ENCODE assay signal across 10 cellular contexts in the genomic region with DNA sequence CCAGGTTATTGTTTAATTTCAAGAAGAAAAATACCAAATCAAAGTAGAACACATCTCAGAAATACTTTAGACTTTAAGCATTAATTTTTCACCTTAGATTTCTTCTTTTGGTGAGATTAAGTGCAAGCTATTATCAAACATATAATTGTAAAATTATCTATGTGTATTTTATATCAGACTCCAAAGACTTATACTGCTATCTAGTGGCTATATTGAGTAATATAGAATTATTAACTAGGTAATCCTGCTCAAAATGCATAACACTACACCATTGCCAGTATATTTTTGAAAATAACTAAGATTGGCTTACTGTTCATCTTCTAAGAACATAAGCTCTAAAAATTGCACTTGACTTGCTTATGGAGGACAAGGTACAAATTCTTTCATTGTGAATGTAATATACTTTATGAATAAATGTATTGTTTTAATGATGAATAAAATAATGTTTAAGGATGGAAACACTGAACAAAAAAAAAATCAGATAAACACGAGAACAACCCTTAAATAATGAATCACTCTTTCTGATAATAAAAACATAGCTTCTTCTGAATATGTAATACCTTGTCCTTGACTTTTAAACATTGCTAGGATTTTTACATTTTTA.
A peak's percentile ranks its signal among the peaks of the same experiment; 100 is the strongest.
DNase-seq lines count a peak whose midpoint lies in the region; ATAC-seq and TF ChIP-seq lines count a peak whose summit lies in the region.
"Had no signal": no experiment of that assay in that cellular context is flagged by ENCODE, and none has a peak within 500 bp of the region (broad histone marks: within the 10 kb centered on the region; RNA-seq: fewer than 3 reads in every experiment).

No MANE protein-coding gene starts in this region.

- H3K23ac ChIP-seq in IMR-90 (ENCODE audit: low read depth, low read length) = no peak overlapping the region

- no peak overlapping the region for H3K4me3 ChIP-seq in IMR-90 (ENCODE audit: insufficient read depth, low read depth, low read length)
- H3K4me3 ChIP-seq in liver (ENCODE audit: low read depth in 1 of 3, low read length in 3 of 3) = no peak overlapping the region

- H4K20me1 ChIP-seq in IMR-90 (ENCODE audit: insufficient read depth, low read length) = no peaks in the 10 kb centered on the region

- no peak overlapping the region for H3K4me2 ChIP-seq in IMR-90 (ENCODE audit: low read depth, low read length)

- TF ChIP-seq RAD21 in IMR-90 (IDR thresholded peaks at IDR 0.05; ENCODE audit: low read length) (peak; percentile 69), liver (IDR thresholded peaks at IDR 0.05) (peak; percentile 15 to 34)

- H3K4ac ChIP-seq in IMR-90 (ENCODE audit: low read depth, low read length) = no peak overlapping the region

- no peak overlapping the region for H2BK15ac ChIP-seq in IMR-90 (ENCODE audit: low read depth, low read length)

- POLR2A ChIA-PET in IMR-90 (lab: Charles Lee; ENCODE audit: unreplicated experiment) = interaction anchor here (0.6 kb wide), 1 partner anchor 592 kb away, joined by 3 read pairs; no protein-coding TSS in a partner anchor

- H2AFZ ChIP-seq in IMR-90 (replicated peaks; ENCODE audit: low read length, poor library complexity) = no peak overlapping the region

- no peaks in the 10 kb centered on the region for H3K27me3 ChIP-seq in IMR-90 (ENCODE audit: control insufficient read depth, insufficient read depth, low read length)
- no peaks in the 10 kb centered on the region for H3K27me3 ChIP-seq in liver (ENCODE audit: control insufficient read depth in 4 of 4, insufficient read depth in 4 of 4, low read length in 3 of 4)

- in situ Hi-C loops in IMR-90 (cut with MboI; ENCODE audit: low sequenced_read_pairs) = loop anchor here (5.0 to 25.0 kb wide), 4 partner anchors 586 to 1543 kb away; a partner anchor contains a TSS
- in situ Hi-C loops in SK-MEL-5 (cut with HindIII; ENCODE audit: low pct_unique_long_range_greater_than_20kb, low sequenced_read_pairs) = no loop called here

- H3K27ac ChIP-seq in IMR-90 (ENCODE audit: insufficient read depth, low read length) (no peak overlapping the region), liver (ENCODE audit: low read depth in 1 of 2, low read length in 2 of 2) (no peak overlapping the region)

- BruUV-seq in IMR-90 (replicated peaks; lab: Mats Ljungman, UMichigan) = no TSS peak

- H3K4me1 ChIP-seq in IMR-90 (ENCODE audit: control insufficient read depth, insufficient read depth, low read length) (no peaks in the 10 kb centered on the region), liver (ENCODE audit: control insufficient read depth in 4 of 4, insufficient read depth in 4 of 4, low read length in 3 of 4) (no peaks in the 10 kb centered on the region)

- H4K8ac ChIP-seq in IMR-90 (ENCODE audit: low read depth in 2 of 2, low read length in 2 of 2) = no peak overlapping the region; a peak in 1 of 4 replicates

- H3K36me3 ChIP-seq in IMR-90 (ENCODE audit: control insufficient read depth, insufficient read depth, low read length) (no peaks in the 10 kb centered on the region), liver (ENCODE audit: control insufficient read depth in 4 of 4, insufficient read depth in 3 of 4, low read depth in 1 of 4, low read length in 3 of 4) (no peaks in the 10 kb centered on the region)

- H2AK5ac ChIP-seq in IMR-90 (ENCODE audit: low read depth, low read length) = no peak overlapping the region

- no peak overlapping the region for H3K14ac ChIP-seq in IMR-90 (replicated peaks; ENCODE audit: low read depth, low read length)

- TF ChIP-seq CTCF in IMR-90 (conservative IDR thresholded peaks at IDR 0.05; ENCODE audit: low read depth, low read length) (peak; percentile 65), liver (IDR thresholded peaks at IDR 0.05; ENCODE audit: low read depth, low read length, missing input control) (no peak)

- H3K79me1 ChIP-seq in IMR-90 (ENCODE audit: low read depth in 1 of 2, low read length in 2 of 2) = no peaks in the 10 kb centered on the region

- no peak overlapping the region for H4K91ac ChIP-seq in IMR-90 (ENCODE audit: insufficient read depth, low read depth, low read length)

- TF ChIP-seq POLR2A in IMR-90 (IDR thresholded peaks at IDR 0.05; ENCODE audit: low read depth, low read length) = no peak

- no peak overlapping the region for H2BK120ac ChIP-seq in IMR-90 (ENCODE audit: low read depth, low read length)

- H4K5ac ChIP-seq in IMR-90 (ENCODE audit: low read depth, low read length) = no peak overlapping the region

- H3K9me3 ChIP-seq in IMR-90 (ENCODE audit: control insufficient read depth, insufficient read depth, low read length) (peaks cover 8% of the 10 kb centered on the region; the same call in 1 of the 2 replicates), liver (ENCODE audit: control insufficient read depth in 4 of 4, low read length in 3 of 4) (no peaks in the 10 kb centered on the region)

- CTCF ChIA-PET in IMR-90 (lab: Yijun Ruan, JAX) = interaction anchor here (0.6 to 1.8 kb wide), 5 partner anchors 8 to 753 kb away, joined by 3 to 8 read pairs (median 4); no protein-coding TSS in a partner anchor

- H3K56ac ChIP-seq in IMR-90 (ENCODE audit: extremely low read depth, insufficient read depth, low read length) = no peak overlapping the region

- H2AK9ac ChIP-seq in IMR-90 (replicated peaks; ENCODE audit: low read depth, low read length, poor library complexity) = no peak overlapping the region

- H2BK20ac ChIP-seq in IMR-90 (ENCODE audit: low read depth, low read length) = no peak overlapping the region

- H3K18ac ChIP-seq in IMR-90 (ENCODE audit: low read depth, low read length) = no peak overlapping the region

- no CpG with 5 or more reads among the region's 1 CpG for WGBS in IMR-90 (ENCODE audit: extremely low coverage in 2 of 2, insufficient read length in 1 of 2), 2 experiments
- WGBS in liver = 59% methylated on average over 1 of the region's 1 CpG

- intact Hi-C loops in IMR-90 (cut with micrococcal nuclease) = loop anchor here (1.0 to 5.0 kb wide), 5 partner anchors 242 to 856 kb away; no protein-coding TSS in a partner anchor

- H3K9ac ChIP-seq in IMR-90 (ENCODE audit: low read depth, low read length) (no peak overlapping the region), liver (ENCODE audit: low read depth in 1 of 2, low read length in 2 of 2) (no peak overlapping the region)

- DNase-seq in DMS 273 (lab: John Stamatoyannopoulos, UW; ENCODE audit: unreplicated experiment) = peak; percentile 41
- DNase-seq in DMS 273 treated with DMSO at 0.1 percent for 48 hours (lab: John Stamatoyannopoulos, UW) = no peak
- peak; percentile 34 for DNase-seq in IMR-90
- DNase-seq in SK-MEL-5 (ENCODE audit: low read depth, low spot score) = peak; percentile 34
- no peak for DNase-seq in epidermal melanocyte (ENCODE audit: insufficient read length, low spot score)
- no peak for DNase-seq in amygdala (lab: John Stamatoyannopoulos, UW)
- DNase-seq: 8988T, substantia nigra had no signal

- dilution Hi-C loops in IMR-90 (cut with HindIII; ENCODE audit: low sequenced_read_pairs, unreplicated experiment) = no loop called here

- 0 out of 2 replicates have a peak, but pooled peaks cover under 1% of the 10 kb centered on the region for H3K9me1 ChIP-seq in IMR-90 (ENCODE audit: insufficient read depth, low read length)

- peak; percentile 82 for ATAC-seq in IMR-90 (ENCODE audit: low read depth)
- no peak for ATAC-seq in GM18867 (IDR thresholded peaks at IDR 0.05; ENCODE audit: unreplicated experiment)

- H2BK5ac ChIP-seq in IMR-90 (ENCODE audit: low read depth, low read length, poor library complexity, severe bottlenecking) = peak overlapping the region; percentile 58

TF ChIP-seq in IMR-90, 13 proteins besides CTCF, POLR2A, EP300 and RAD21:
- TF ChIP-seq FOS (IDR thresholded peaks at IDR 0.05; ENCODE audit: low read depth, low read length) = no peak
- TF ChIP-seq MXI1 (IDR thresholded peaks at IDR 0.05; ENCODE audit: borderline replicate concordance, low read depth, low read length) = no peak
- no peak for TF ChIP-seq NFE2L2 (IDR thresholded peaks at IDR 0.05; ENCODE audit: low read depth, low read length)
- TF ChIP-seq SMC3 (IDR thresholded peaks at IDR 0.05; ENCODE audit: low read depth, low read length) = peak; percentile 70
- no peak for TF ChIP-seq CEBPB (IDR thresholded peaks at IDR 0.05; ENCODE audit: low read depth, low read length)

TF ChIP-seq in liver, 16 proteins besides CTCF, POLR2A, EP300 and RAD21 (continues in another document):
- TF ChIP-seq HNF4A (conservative IDR thresholded peaks at IDR 0.05) (no peak), TAF1 (conservative IDR thresholded peaks at IDR 0.05) (no peak), FOXA2 (IDR thresholded peaks at IDR 0.05) (no peak), EGR1 (IDR thresholded peaks at IDR 0.05; ENCODE audit: low read depth in 2 of 2) (no peak), NR2F2 (IDR thresholded peaks at IDR 0.05) (no peak), JUND (IDR thresholded peaks at IDR 0.05) (no peak), GABPA (IDR thresholded peaks at IDR 0.05 in 1 of 2, conservative IDR thresholded peaks at IDR 0.05 in 1 of 2) (no peak), YY1 (IDR thresholded peaks at IDR 0.05) (no peak), FOXA1 (IDR thresholded peaks at IDR 0.05) (no peak), SP1 (IDR thresholded peaks at IDR 0.05) (no peak)
- TF ChIP-seq, protein P1, sequence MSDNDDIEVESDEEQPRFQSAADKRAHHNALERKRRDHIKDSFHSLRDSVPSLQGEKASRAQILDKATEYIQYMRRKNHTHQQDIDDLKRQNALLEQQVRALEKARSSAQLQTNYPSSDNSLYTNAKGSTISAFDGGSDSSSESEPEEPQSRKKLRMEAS (IDR thresholded peaks at IDR 0.05) = no peak

Comparison
In these comparisons a context has a peak if more than half of its experiments do, and no peak if none do; other contexts are left out.
1. DNase-seq: peak in DMS 273 (single experiment), IMR-90 (single experiment) and SK-MEL-5 (single experiment); none in DMS 273 treated with DMSO at 0.1 percent for 48 hours (single experiment), epidermal melanocyte (single experiment) and amygdala (0 of 56).